Comparison of ENCODE assay signal across 19 cellular contexts in the genomic region with DNA sequence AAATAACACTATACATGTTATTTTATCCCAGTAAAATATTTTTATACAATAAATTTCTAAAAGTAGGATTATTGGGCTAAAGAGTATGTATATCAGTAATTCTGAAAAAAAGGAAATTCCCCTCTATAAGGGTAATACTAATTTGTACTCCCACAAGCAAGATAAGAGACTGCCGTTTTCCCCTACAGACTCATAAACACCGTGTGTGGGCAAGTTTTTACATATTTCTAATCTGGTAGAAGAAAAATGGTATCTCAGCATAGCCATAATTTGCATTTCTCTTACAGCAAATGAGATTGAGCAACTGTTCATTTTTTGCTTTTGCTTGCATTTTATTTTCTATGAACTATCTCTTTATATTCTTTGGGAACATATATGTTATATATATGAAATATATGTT. TPM values are rescaled to one million over a fixed set of nuclear protein-coding genes. Genes with fewer than 3 reads are reported as not detected.
DNase-seq lines count a peak whose midpoint lies in the region; ATAC-seq and TF ChIP-seq lines count a peak whose summit lies in the region.
"Had no signal": no experiment of that assay in that cellular context is flagged by ENCODE, and none has a peak within 500 bp of the region (broad histone marks: within the 10 kb centered on the region; RNA-seq: fewer than 3 reads in every experiment).

No MANE protein-coding gene starts in this region.

- H3K36me3 Mint-ChIP-seq in activated CD4-positive, alpha-beta T cell treated with anti-CD3 and anti-CD28 coated beads for 36 hours (ENCODE audit: low read depth) = no peaks in the 10 kb centered on the region
- no peaks in the 10 kb centered on the region for H3K36me3 Mint-ChIP-seq in stimulated activated effector memory CD8-positive, alpha-beta T cell treated with anti-CD3 and anti-CD28 coated beads, Interleukin-12 subunit alpha, Interleukin-12 subunit beta, amount 100 ng/mL, for 72 hours
- H3K36me3 Mint-ChIP-seq: CD4-positive, CD25-positive, alpha-beta regulatory T cell had no signal

- no peaks in the 10 kb centered on the region for H3K4me1 ChIP-seq in right lobe of liver
- H3K4me1 ChIP-seq: gastroesophageal sphincter had no signal

- H3K9me3 ChIP-seq in right lobe of liver = no peaks in the 10 kb centered on the region
- H3K9me3 ChIP-seq: gastroesophageal sphincter had no signal

- no peak overlapping the region for H3K27ac ChIP-seq in right lobe of liver
- H3K27ac ChIP-seq: gastroesophageal sphincter, VCaP had no signal

- WGBS in right lobe of liver (ENCODE audit: insufficient coverage, low coverage, low lambda C conversion rate, missing lambda C conversion rate) = 33% methylated on average over 2 of the region's 2 CpGs

- peak; percentile 87 for ATAC-seq in activated CD4-positive, alpha-beta T cell treated with anti-CD3 and anti-CD28 coated beads for 36 hours
- ATAC-seq in HG02588 (IDR thresholded peaks at IDR 0.05; ENCODE audit: unreplicated experiment) (peak; percentile 59), HG03442 (IDR thresholded peaks at IDR 0.05; ENCODE audit: unreplicated experiment) (peak; percentile 59), right lobe of liver (no peak), HG03571 (IDR thresholded peaks at IDR 0.05; ENCODE audit: unreplicated experiment) (no peak)
- ATAC-seq in stimulated activated effector memory CD8-positive, alpha-beta T cell treated with anti-CD3 and anti-CD28 coated beads, Interleukin-12 subunit alpha, Interleukin-12 subunit beta, amount 100 ng/mL, for 72 hours = peak; percentile 81
- ATAC-seq: gastroesophageal sphincter had no signal

- no peaks in the 10 kb centered on the region for H3K36me3 ChIP-seq in right lobe of liver
- H3K36me3 ChIP-seq: gastroesophageal sphincter had no signal

- H3K4me3 ChIP-seq in right lobe of liver = no peak overlapping the region
- H3K4me3 ChIP-seq: gastroesophageal sphincter had no signal

- H3K27me3 Mint-ChIP-seq in activated CD4-positive, alpha-beta T cell treated with anti-CD3 and anti-CD28 coated beads for 36 hours = peaks cover 7% of the 10 kb centered on the region

- CTCF ChIA-PET in activated CD4-positive, alpha-beta T cell treated with anti-CD3 and anti-CD28 coated beads for 36 hours (lab: Charles Lee) = interaction anchor here (1.8 kb wide), 1 partner anchor 78 kb away, joined by 9 read pairs; no protein-coding TSS in a partner anchor

- H3K9me3 Mint-ChIP-seq in activated CD4-positive, alpha-beta T cell treated with anti-CD3 and anti-CD28 coated beads for 36 hours (ENCODE audit: low read depth) = no peaks in the 10 kb centered on the region
- no peaks in the 10 kb centered on the region for H3K9me3 Mint-ChIP-seq in stimulated activated effector memory CD8-positive, alpha-beta T cell treated with anti-CD3 and anti-CD28 coated beads, Interleukin-12 subunit alpha, Interleukin-12 subunit beta, amount 100 ng/mL, for 72 hours
- H3K9me3 Mint-ChIP-seq: central memory CD8-positive, alpha-beta T cell; nephron had no signal

- no peak for TF ChIP-seq CTCF in right lobe of liver (IDR thresholded peaks at IDR 0.05)

- POLR2A ChIA-PET in activated CD4-positive, alpha-beta T cell treated with anti-CD3 and anti-CD28 coated beads for 36 hours (lab: Charles Lee) = no interaction called here

- H3K4me1 Mint-ChIP-seq in activated CD4-positive, alpha-beta T cell treated with anti-CD3 and anti-CD28 coated beads for 36 hours = peaks cover 25% of the 10 kb centered on the region
- H3K4me1 Mint-ChIP-seq in stimulated activated effector memory CD8-positive, alpha-beta T cell treated with anti-CD3 and anti-CD28 coated beads, Interleukin-12 subunit alpha, Interleukin-12 subunit beta, amount 100 ng/mL, for 72 hours = peaks cover 17% of the 10 kb centered on the region

- no peaks in the 10 kb centered on the region for H3K27me3 ChIP-seq in right lobe of liver
- H3K27me3 ChIP-seq: gastroesophageal sphincter had no signal

- intact Hi-C loops in activated CD4-positive, alpha-beta T cell treated with anti-CD3 and anti-CD28 coated beads for 36 hours (cut with DNase I, micrococcal nuclease) = loop anchor here in 1 of 2 experiments (1.0 kb wide), 1 partner anchor 18 kb away; no protein-coding TSS in a partner anchor
- intact Hi-C loops in right lobe of liver (cut with DNase I) = no loop called here

- peak; percentile 27 for DNase-seq in activated CD4-positive, alpha-beta T cell treated with anti-CD3 and anti-CD28 coated beads for 36 hours
- no peak for DNase-seq in activated CD4-positive, alpha-beta T cell treated with anti-CD3 and anti-CD28 coated beads for 48 hours
- no peak for DNase-seq in stimulated activated effector memory CD8-positive, alpha-beta T cell treated with anti-CD3 and anti-CD28 coated beads, Interleukin-12 subunit alpha, Interleukin-12 subunit beta, amount 100 ng/mL, for 72 hours (ENCODE audit: low spot score in 2 of 2)
- DNase-seq in HPDE6-E6E7 (ENCODE audit: extremely low spot score) (no peak), right lobe of liver (no peak)
- DNase-seq: 8988T, DND-41, mammary epithelial cell, NCI-H1694 treated with DMSO at 0.1 percent for 48 hours, NCI-H510A had no signal

- no peak overlapping the region for H3K27ac Mint-ChIP-seq in activated CD4-positive, alpha-beta T cell treated with anti-CD3 and anti-CD28 coated beads for 36 hours
- no peak overlapping the region for H3K27ac Mint-ChIP-seq in stimulated activated effector memory CD8-positive, alpha-beta T cell treated with anti-CD3 and anti-CD28 coated beads, Interleukin-12 subunit alpha, Interleukin-12 subunit beta, amount 100 ng/mL, for 72 hours
- H3K27ac Mint-ChIP-seq: CD4-positive, CD25-positive, alpha-beta regulatory T cell; nephron had no signal

- TF ChIP-seq POLR2A in right lobe of liver (IDR thresholded peaks at IDR 0.05) = no peak

- no peak overlapping the region for H3K4me3 Mint-ChIP-seq in activated CD4-positive, alpha-beta T cell treated with anti-CD3 and anti-CD28 coated beads for 36 hours
- no peak overlapping the region for H3K4me3 Mint-ChIP-seq in stimulated activated effector memory CD8-positive, alpha-beta T cell treated with anti-CD3 and anti-CD28 coated beads, Interleukin-12 subunit alpha, Interleukin-12 subunit beta, amount 100 ng/mL, for 72 hours
- H3K4me3 Mint-ChIP-seq: CD4-positive, CD25-positive, alpha-beta regulatory T cell; central memory CD8-positive, alpha-beta T cell; nephron had no signal

RNA-seq across cellular contexts. Expression of a gene that starts 26.0 kb away (rescaled TPM):
- total RNA-seq in activated CD4-positive, alpha-beta T cell treated with anti-CD3 and anti-CD28 coated beads for 36 hours = not detected
- total RNA-seq in right lobe of liver = not detected
- total RNA-seq: CD4-positive, CD25-positive, alpha-beta regulatory T cell; SK-MEL-5 had no signal

RNA-seq across cellular contexts. Expression of a gene that starts 32.1 kb away (rescaled TPM):
- 1 to 10 TPM; 1.2 to 1.3 TPM for total RNA-seq in activated CD4-positive, alpha-beta T cell treated with anti-CD3 and anti-CD28 coated beads for 36 hours
- total RNA-seq in right lobe of liver = under 1 TPM in 2 of 6 experiments, not detected in 4; 0.22 to 0.31 TPM
- total RNA-seq: CD4-positive, CD25-positive, alpha-beta regulatory T cell; SK-MEL-5 had no signal

RNA-seq across cellular contexts. Expression of a gene that starts 32.7 kb away (rescaled TPM):
- total RNA-seq in activated CD4-positive, alpha-beta T cell treated with anti-CD3 and anti-CD28 coated beads for 36 hours = 10 to 100 TPM; 59.8 to 98.3 TPM
- total RNA-seq in right lobe of liver = 10 to 100 TPM; 27.4 to 51.3 (median 31.4) TPM

RNA-seq across cellular contexts. Expression of a gene that starts 56.2 kb away (rescaled TPM):
- total RNA-seq in activated CD4-positive, alpha-beta T cell treated with anti-CD3 and anti-CD28 coated beads for 36 hours = 1,000 to 10,000 TPM; 2,120 to 2,263 TPM
- total RNA-seq in right lobe of liver = 100 to 1,000 TPM; 183 to 566 (median 345) TPM

Comparison
In these comparisons a context has a peak if more than half of its experiments do, and no peak if none do; other contexts are left out.
1. ATAC-seq: peak in activated CD4-positive, alpha-beta T cell treated with anti-CD3 and anti-CD28 coated beads for 36 hours (single experiment), HG02588 (single experiment), HG03442 (single experiment) and stimulated activated effector memory CD8-positive, alpha-beta T cell treated with anti-CD3 and anti-CD28 coated beads, Interleukin-12 subunit alpha, Interleukin-12 subunit beta, amount 100 ng/mL, for 72 hours (single experiment); none in right lobe of liver (0 of 4) and HG03571 (single experiment).